ENCODE assay signal across 8 cellular contexts in the genomic region with DNA sequence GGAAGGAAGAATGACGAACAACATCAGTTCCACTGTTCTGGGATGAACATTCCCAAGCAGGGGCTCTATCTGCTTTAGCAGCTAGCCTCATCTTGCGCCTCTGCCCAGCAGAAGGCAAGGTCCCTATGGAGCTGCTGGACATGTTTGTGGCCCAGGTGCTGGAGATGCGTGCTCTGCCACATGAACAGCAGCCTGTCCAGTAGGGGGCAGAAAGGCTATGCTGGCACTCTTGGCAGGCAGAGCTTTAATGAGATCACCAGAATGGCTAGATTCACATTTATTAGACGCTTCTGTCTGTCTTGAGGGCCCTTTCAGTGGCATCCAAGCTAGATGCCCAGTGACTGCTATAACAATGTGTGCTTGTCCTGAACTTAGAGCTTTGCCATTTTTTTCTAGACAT.
DNase-seq lines count a peak whose midpoint lies in the region; ATAC-seq and TF ChIP-seq lines count a peak whose summit lies in the region.

No MANE protein-coding gene starts in this region.

- TF ChIP-seq CTCF in epithelial cell of esophagus (IDR thresholded peaks at IDR 0.05; ENCODE audit: insufficient read depth, low read depth, low read length, missing control alignments), result peak; percentile 60

- no peak overlapping the region for H3K4me3 ChIP-seq in epithelial cell of esophagus (ENCODE audit: low read length)

- DNase-seq in Right ventricle myocardium inferior (ENCODE audit: missing footprints) (peak; percentile 52), cardiac septum (ENCODE audit: low spot score) (no peak), NCI-H69 (lab: John Stamatoyannopoulos, UW) (peak; percentile 68), epithelial cell of esophagus (ENCODE audit: low read depth) (peak; percentile 65), posterior cingulate gyrus (peak in 7 of 10 donors; percentile 5 to 85 (median 56))
- no peak for DNase-seq in activated CD4-positive, CD25-positive, alpha-beta regulatory T cell treated with anti-CD3 and anti-CD28 coated beads, Interleukin-2, amount 50 U/mL, for 72 hours

- no peak for ATAC-seq in Right ventricle myocardium inferior
- no peak for ATAC-seq in HG03457 (IDR thresholded peaks at IDR 0.05; ENCODE audit: unreplicated experiment)
- no peak for ATAC-seq in GM21526 (IDR thresholded peaks at IDR 0.05; ENCODE audit: low FRiP score, unreplicated experiment)

- intact Hi-C loops in Right ventricle myocardium inferior (cut with DNase I), result no loop called here
- intact Hi-C loops in cardiac septum (cut with DNase I), result no loop called here
- intact Hi-C loops in posterior cingulate gyrus (cut with DNase I), result no loop called here

Comparison
In these comparisons a context has a peak if more than half of its experiments do, and no peak if none do; other contexts are left out.
1. DNase-seq: peak in Right ventricle myocardium inferior (single experiment), NCI-H69 (single experiment), epithelial cell of esophagus (single experiment) and posterior cingulate gyrus (7 of 10); none in cardiac septum (single experiment) and activated CD4-positive, CD25-positive, alpha-beta regulatory T cell treated with anti-CD3 and anti-CD28 coated beads, Interleukin-2, amount 50 U/mL, for 72 hours (single experiment).